ENCODE assay signal across 17 cellular contexts in genomic region chr6:151679941-151680340, GRCh38.
DNase-seq lines count a peak whose midpoint lies in the region; ATAC-seq, FAIRE-seq and TF ChIP-seq lines count a peak whose summit lies in the region.
"Had no signal": no experiment of that assay in that cellular context is flagged by ENCODE, and none has a peak within 500 bp of the region (broad histone marks: within the 10 kb centered on the region; RNA-seq: fewer than 3 reads in every experiment).

No MANE protein-coding gene starts in this region.

- H3K27ac Mint-ChIP-seq in T-helper 17 cell = peak overlapping the region; percentile 59
- no peak overlapping the region for H3K27ac Mint-ChIP-seq in activated naive CD4-positive, alpha-beta T cell treated with anti-CD3 and anti-CD28 coated beads, Interleukin-2, amount 10 ng/mL, durations not matched to agents 7 days and 5 days

- peaks cover 3% of the 10 kb centered on the region for H3K36me3 Mint-ChIP-seq in T-helper 17 cell (ENCODE audit: low read depth)
- no peaks in the 10 kb centered on the region for H3K36me3 Mint-ChIP-seq in activated naive CD4-positive, alpha-beta T cell treated with anti-CD3 and anti-CD28 coated beads, Interleukin-2, amount 10 ng/mL, durations not matched to agents 7 days and 5 days
- H3K36me3 Mint-ChIP-seq: CD4-positive, alpha-beta memory T cell had no signal

- H3K4me3 ChIP-seq in liver (ENCODE audit: low read depth in 1 of 3, low read length in 3 of 3) = no peak overlapping the region
- no peak overlapping the region for H3K4me3 ChIP-seq in right lobe of liver
- no peak overlapping the region for H3K4me3 ChIP-seq in trophoblast cell (ENCODE audit: low read depth, low read length)
- no peak overlapping the region for H3K4me3 ChIP-seq in pancreas

- no peaks in the 10 kb centered on the region for H3K79me2 ChIP-seq in trophoblast cell (ENCODE audit: control insufficient read depth, insufficient read depth, low read length, poor library complexity)

- no peaks in the 10 kb centered on the region for H3K9me3 Mint-ChIP-seq in activated naive CD4-positive, alpha-beta T cell treated with anti-CD3 and anti-CD28 coated beads, Interleukin-2, amount 10 ng/mL, durations not matched to agents 7 days and 5 days
- H3K9me3 Mint-ChIP-seq: CD4-positive, alpha-beta memory T cell had no signal

- no peak overlapping the region for H2AK5ac ChIP-seq in trophoblast cell (ENCODE audit: low read length)

- H4K8ac ChIP-seq in trophoblast cell (ENCODE audit: low read depth, low read length) = no peak overlapping the region

- no peak for TF ChIP-seq POLR2A in right lobe of liver (IDR thresholded peaks at IDR 0.05)

- CTCF ChIA-PET in activated naive CD4-positive, alpha-beta T cell treated with anti-CD3 and anti-CD28 coated beads, Interleukin-2, amount 10 ng/mL, durations not matched to agents 7 days and 5 days (lab: Charles Lee) = interaction anchor here (0.9 to 3.7 kb wide), 3 partner anchors 11 to 588 kb away, joined by 3 to 16 read pairs (median 7); no protein-coding TSS in a partner anchor

- H3K9ac ChIP-seq in liver (ENCODE audit: low read depth in 1 of 2, low read length in 2 of 2) = no peak overlapping the region
- no peak overlapping the region for H3K9ac ChIP-seq in trophoblast cell (ENCODE audit: low read length)

- H2AFZ ChIP-seq in trophoblast cell (ENCODE audit: insufficient read depth, low read length, poor library complexity) = no peak overlapping the region

- no peak for FAIRE-seq in pancreas (lab: Jason Lieb, UNC)
- FAIRE-seq: A204.1, GM12892, GM19239 had no signal

- H3K9me3 ChIP-seq in liver (ENCODE audit: control insufficient read depth in 4 of 4, low read length in 3 of 4) (no peaks in the 10 kb centered on the region), right lobe of liver (no peaks in the 10 kb centered on the region), T-helper 17 cell (ENCODE audit: control insufficient read depth, low read length, poor library complexity, severe bottlenecking) (no peaks in the 10 kb centered on the region), trophoblast cell (ENCODE audit: insufficient read depth, low read depth, low read length) (no peaks in the 10 kb centered on the region), pancreas (no peaks in the 10 kb centered on the region)
- H3K9me3 ChIP-seq: BE2C had no signal

- no peaks in the 10 kb centered on the region for H3K79me1 ChIP-seq in trophoblast cell (ENCODE audit: low read length)

- H3K27me3 Mint-ChIP-seq in T-helper 17 cell = peaks cover 42% of the 10 kb centered on the region
- H3K27me3 Mint-ChIP-seq in activated naive CD4-positive, alpha-beta T cell treated with anti-CD3 and anti-CD28 coated beads, Interleukin-2, amount 10 ng/mL, durations not matched to agents 7 days and 5 days = peaks cover 25% of the 10 kb centered on the region

- TF ChIP-seq CTCF in liver (IDR thresholded peaks at IDR 0.05; ENCODE audit: low read depth, low read length, missing input control) (no peak), right lobe of liver (IDR thresholded peaks at IDR 0.05) (no peak), pancreas (IDR thresholded peaks at IDR 0.05) (no peak)

- no peak overlapping the region for H3K4me2 ChIP-seq in trophoblast cell (ENCODE audit: low read length)

- H3K27me3 ChIP-seq in liver (ENCODE audit: control insufficient read depth in 4 of 4, insufficient read depth in 4 of 4, low read length in 3 of 4) (no peaks in the 10 kb centered on the region), right lobe of liver (no peaks in the 10 kb centered on the region), trophoblast cell (ENCODE audit: insufficient read depth, low read length) (no peaks in the 10 kb centered on the region), pancreas (no peaks in the 10 kb centered on the region)

- no peak overlapping the region for H2BK5ac ChIP-seq in trophoblast cell (ENCODE audit: low read depth, low read length, poor library complexity)

- no peak for DNase-seq in right lobe of liver
- DNase-seq in T-helper 17 cell = no peak
- DNase-seq in trophoblast cell = peak; percentile 58 to 70
- no peak for DNase-seq in pancreas
- DNase-seq in T-helper 2 cell = no peak
- DNase-seq in activated naive CD4-positive, alpha-beta T cell treated with anti-CD3 and anti-CD28 coated beads, Interleukin-2, amount 10 ng/mL, durations not matched to agents 7 days and 5 days = no peak
- DNase-seq: BE2C; CD4-positive, alpha-beta memory T cell; COR-L47; DND-41; GDM1; HCEC 1CT had no signal

- no peak overlapping the region for H2BK12ac ChIP-seq in trophoblast cell (ENCODE audit: low read length)

- no peak overlapping the region for H3K18ac ChIP-seq in trophoblast cell (ENCODE audit: low read length)

- H3K23ac ChIP-seq in trophoblast cell (ENCODE audit: low read length) = no peak overlapping the region

- H3K14ac ChIP-seq in trophoblast cell (ENCODE audit: low read length) = no peak overlapping the region

- ATAC-seq in right lobe of liver = no peak
- ATAC-seq in T-helper 17 cell = no peak
- ATAC-seq in pancreas = no peak

- H3K4me3 Mint-ChIP-seq in T-helper 17 cell = no peak overlapping the region
- no peak overlapping the region for H3K4me3 Mint-ChIP-seq in activated naive CD4-positive, alpha-beta T cell treated with anti-CD3 and anti-CD28 coated beads, Interleukin-2, amount 10 ng/mL, durations not matched to agents 7 days and 5 days
- H3K4me3 Mint-ChIP-seq: CD4-positive, alpha-beta memory T cell had no signal

- intact Hi-C loops in right lobe of liver (cut with DNase I) = no loop called here
- intact Hi-C loops in pancreas (cut with DNase I) = loop anchor here in 1 of 3 donors (10.0 kb wide), 1 partner anchor 445 kb away; no protein-coding TSS in a partner anchor

- H3K27ac ChIP-seq in liver (ENCODE audit: low read depth in 1 of 2, low read length in 2 of 2) (peak overlapping the region; percentile 57 to 65), right lobe of liver (no peak overlapping the region), trophoblast cell (ENCODE audit: low read depth, low read length) (no peak overlapping the region), pancreas (no peak overlapping the region)
- H3K27ac ChIP-seq: C4-2B had no signal

- no peak overlapping the region for H4K12ac ChIP-seq in trophoblast cell (ENCODE audit: low read depth, low read length)

- H3K36me3 ChIP-seq in liver (ENCODE audit: control insufficient read depth in 4 of 4, insufficient read depth in 3 of 4, low read depth in 1 of 4, low read length in 3 of 4) = no peaks in the 10 kb centered on the region
- H3K36me3 ChIP-seq in right lobe of liver = no peaks in the 10 kb centered on the region
- no peaks in the 10 kb centered on the region for H3K36me3 ChIP-seq in trophoblast cell (ENCODE audit: control insufficient read depth in 1 of 2, insufficient read depth in 2 of 2, low read length in 2 of 2)
- no peaks in the 10 kb centered on the region for H3K36me3 ChIP-seq in pancreas
- H3K36me3 ChIP-seq: BE2C had no signal

- no peak overlapping the region for H3K4ac ChIP-seq in trophoblast cell (ENCODE audit: low read depth, low read length)

- H4K91ac ChIP-seq in trophoblast cell (ENCODE audit: low read depth, low read length) = no peak overlapping the region

- TF ChIP-seq RAD21 in liver (IDR thresholded peaks at IDR 0.05) = no peak

- peaks cover 6% of the 10 kb centered on the region for H3K4me1 Mint-ChIP-seq in T-helper 17 cell
- peaks cover 15% of the 10 kb centered on the region for H3K4me1 Mint-ChIP-seq in activated naive CD4-positive, alpha-beta T cell treated with anti-CD3 and anti-CD28 coated beads, Interleukin-2, amount 10 ng/mL, durations not matched to agents 7 days and 5 days

- no peak overlapping the region for H2BK120ac ChIP-seq in trophoblast cell (ENCODE audit: insufficient read depth, low read length, poor library complexity)

- peaks cover 7 to 62% (median 52%) of the 10 kb centered on the region in 4 donors for H3K4me1 ChIP-seq in liver (ENCODE audit: control insufficient read depth in 4 of 4, insufficient read depth in 4 of 4, low read length in 3 of 4)
- peaks cover 0 to 54% (median 18%) of the 10 kb centered on the region in 4 donors for H3K4me1 ChIP-seq in right lobe of liver
- no peaks in the 10 kb centered on the region for H3K4me1 ChIP-seq in trophoblast cell (ENCODE audit: control insufficient read depth in 1 of 2, insufficient read depth in 2 of 2, low read length in 2 of 2)
- peaks cover 0 to 4% (median 0%) of the 10 kb centered on the region in 3 donors for H3K4me1 ChIP-seq in pancreas
- H3K4me1 ChIP-seq: BE2C had no signal

- WGBS in liver = 96% methylated on average over 5 of the region's 5 CpGs
- 97% methylated on average over 5 of the region's 5 CpGs for WGBS in right lobe of liver (ENCODE audit: insufficient coverage, low coverage, low lambda C conversion rate, missing lambda C conversion rate)
- WGBS in trophoblast cell (ENCODE audit: extremely low coverage, insufficient coverage, insufficient read length) = no CpG with 5 or more reads among the region's 5 CpGs
- 85 to 94% methylated on average over 5 of the region's 5 CpGs for WGBS in pancreas, 2 donors

TF ChIP-seq in liver, 16 proteins besides CTCF, POLR2A, EP300 and RAD21:
- TF ChIP-seq, protein P1, sequence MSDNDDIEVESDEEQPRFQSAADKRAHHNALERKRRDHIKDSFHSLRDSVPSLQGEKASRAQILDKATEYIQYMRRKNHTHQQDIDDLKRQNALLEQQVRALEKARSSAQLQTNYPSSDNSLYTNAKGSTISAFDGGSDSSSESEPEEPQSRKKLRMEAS (IDR thresholded peaks at IDR 0.05) = no peak
- TF ChIP-seq RXRA (IDR thresholded peaks at IDR 0.05) = no peak
- no peak for TF ChIP-seq YY1 (IDR thresholded peaks at IDR 0.05)

Comparison
In these comparisons a context has a peak if more than half of its experiments do, and no peak if none do; other contexts are left out.
1. H3K27ac ChIP-seq: peak in liver (2 of 2); none in right lobe of liver (0 of 3), trophoblast cell (single experiment) and pancreas (0 of 4).
2. DNase-seq: peak in trophoblast cell (2 of 2); none in right lobe of liver (0 of 3), T-helper 17 cell (0 of 3), pancreas (0 of 6), T-helper 2 cell (0 of 5) and activated naive CD4-positive, alpha-beta T cell treated with anti-CD3 and anti-CD28 coated beads, Interleukin-2, amount 10 ng/mL, durations not matched to agents 7 days and 5 days (single experiment).